Comparison of ENCODE assay signal across 9 cellular contexts in genomic region chr2:240604291-240604938, GRCh38. TPM values are rescaled to one million over a fixed set of nuclear protein-coding genes. Genes with fewer than 3 reads are reported as not detected.
A peak's percentile ranks its signal among the peaks of the same experiment; 100 is the strongest.
DNase-seq lines count a peak whose midpoint lies in the region; ATAC-seq, FAIRE-seq and TF ChIP-seq lines count a peak whose summit lies in the region.
"Had no signal": no experiment of that assay in that cellular context is flagged by ENCODE, and none has a peak within 500 bp of the region (broad histone marks: within the 10 kb centered on the region; RNA-seq: fewer than 3 reads in every experiment).

No MANE protein-coding gene starts in this region.

- H3K36me3 ChIP-seq in brain microvascular endothelial cell (replicated peaks) (no peaks in the 10 kb centered on the region), spleen (peaks cover 0 to 40% (median 12%) of the 10 kb centered on the region in 6 donors)

- H3K27me3 ChIP-seq in brain microvascular endothelial cell (replicated peaks) (no peaks in the 10 kb centered on the region), spleen (replicated peaks in 1 of 7) (no peaks in the 10 kb centered on the region)

- no peak overlapping the region for H3K27ac ChIP-seq in brain microvascular endothelial cell
- H3K27ac ChIP-seq in spleen: peak overlapping the region in 3 of 8 donors; percentile 50 to 61 (median 51)

- DNase-seq in DMS 273 (lab: John Stamatoyannopoulos, UW; ENCODE audit: unreplicated experiment) (peak; percentile 36), DMS 273 treated with DMSO at 0.1 percent for 48 hours (lab: John Stamatoyannopoulos, UW) (no peak), NCI-H2196 treated with DMSO at 0.1 percent for 48 hours (lab: John Stamatoyannopoulos, UW; ENCODE audit: unreplicated experiment) (peak; percentile 80), brain microvascular endothelial cell (peak; percentile 31), spleen (peak; percentile 89), NCI-H1417 treated with DMSO at 0.1 percent for 48 hours (lab: John Stamatoyannopoulos, UW) (no peak)

- TF ChIP-seq POLR2A in spleen (IDR thresholded peaks at IDR 0.05): no peak

- peak; percentile 86 for TF ChIP-seq CTCF in brain microvascular endothelial cell (IDR thresholded peaks at IDR 0.05; ENCODE audit: low read depth, low read length, missing control alignments)
- peak; percentile 13 to 79 (median 67) for TF ChIP-seq CTCF in spleen (IDR thresholded peaks at IDR 0.05 in 8 of 11, conservative IDR thresholded peaks at IDR 0.05 in 3 of 11)

- in situ Hi-C loops in brain microvascular endothelial cell (cut with HindIII; ENCODE audit: low pct_ligation_motif_present, low sequenced_read_pairs): no loop called here

- ATAC-seq in GM18867 (IDR thresholded peaks at IDR 0.05; ENCODE audit: unreplicated experiment): no peak

- H3K4me3 ChIP-seq in brain microvascular endothelial cell (ENCODE audit: low read depth, low read length): no peak overlapping the region
- H3K4me3 ChIP-seq in spleen: no peak overlapping the region

- no peaks in the 10 kb centered on the region for H3K9me3 ChIP-seq in spleen

- intact Hi-C loops in spleen (cut with DNase I; ENCODE audit: low total_unique reads): no loop called here

- 46 to 78% (median 49%) methylated on average over 7 to 11 of the region's 11 CpGs for WGBS in spleen, 5 donors

- FAIRE-seq in islet of Langerhans (lab: Jason Lieb, UNC): peak; percentile 74
- FAIRE-seq: A204.1 had no signal

- H3K4me1 ChIP-seq in spleen: peaks cover 0 to 38% (median 8%) of the 10 kb centered on the region in 6 donors

RNA-seq across cellular contexts. Expression of gene CAPN10, which starts 17.9 kb away (rescaled TPM):
- total RNA-seq in spleen: 10 to 100 TPM; 43.0 to 82.6 (median 59.4) TPM
- polyA plus RNA-seq in spleen: 10 to 100 TPM; 34.7 to 83.1 (median 66.1) TPM

RNA-seq across cellular contexts. Expression of gene GPR35, which starts 20.9 kb away (rescaled TPM):
- 10 to 100 TPM; 10.3 to 25.3 (median 18.7) TPM for total RNA-seq in spleen
- 10 to 100 TPM in 2 of 3 donors, 1 to 10 TPM in 1; 7.4 to 19.1 (median 17.8) TPM for polyA plus RNA-seq in spleen

RNA-seq across cellular contexts. Expression of gene RNPEPL1, which starts 36.1 kb away (rescaled TPM):
- total RNA-seq in spleen: 100 to 1,000 TPM in 2 of 7 donors, 10 to 100 TPM in 5; 57.2 to 116 (median 73.0) TPM
- polyA plus RNA-seq in spleen: 100 to 1,000 TPM in 2 of 3 donors, 10 to 100 TPM in 1; 79.8 to 165 (median 107) TPM

RNA-seq across cellular contexts. Expression of gene DUSP28, which starts 44.3 kb away (rescaled TPM):
- total RNA-seq in spleen: 10 to 100 TPM in 1 of 7 donors, 1 to 10 TPM in 6; 5.9 to 13.6 (median 7.1) TPM
- polyA plus RNA-seq in spleen: 1 to 10 TPM; 6.5 to 9.0 (median 7.9) TPM

RNA-seq across cellular contexts. Expression of gene ANKMY1, which starts 46.6 kb away (rescaled TPM):
- 10 to 100 TPM; 26.5 to 45.5 (median 30.1) TPM for total RNA-seq in spleen
- polyA plus RNA-seq in spleen: 10 to 100 TPM in 1 of 3 donors, 1 to 10 TPM in 2; 7.6 to 11.4 (median 8.1) TPM

Comparison
In these comparisons a context has a peak if more than half of its experiments do, and no peak if none do; other contexts are left out.
1. DNase-seq: peak in DMS 273 (single experiment), NCI-H2196 treated with DMSO at 0.1 percent for 48 hours (single experiment), brain microvascular endothelial cell (single experiment) and spleen (single experiment); none in DMS 273 treated with DMSO at 0.1 percent for 48 hours (single experiment) and NCI-H1417 treated with DMSO at 0.1 percent for 48 hours (single experiment).